14 cellular contexts compared by ENCODE assay signal in the genomic region with DNA sequence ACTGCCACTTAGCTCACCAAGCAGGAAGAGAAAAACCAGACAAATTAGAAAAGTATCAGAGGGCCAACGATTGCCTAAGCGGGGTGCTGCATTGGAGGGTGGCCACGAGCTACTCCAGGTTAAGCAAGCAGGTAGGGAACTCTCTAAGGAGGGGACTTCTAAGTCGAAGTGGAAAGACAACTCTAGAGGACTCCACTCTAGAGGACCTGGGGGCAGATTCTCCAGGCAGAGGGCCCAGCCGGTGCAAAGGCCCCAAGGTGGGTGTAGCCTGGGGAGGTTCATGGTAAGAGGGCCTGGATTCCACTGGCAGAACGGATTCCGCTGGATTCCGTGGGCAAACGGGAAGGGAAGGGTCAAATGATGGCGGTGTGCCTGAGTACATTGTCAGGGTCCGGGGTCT. TPM values are rescaled to one million over a fixed set of nuclear protein-coding genes. Genes with fewer than 3 reads are reported as not detected.
DNase-seq lines count a peak whose midpoint lies in the region; ATAC-seq and TF ChIP-seq lines count a peak whose summit lies in the region.
"Had no signal": no experiment of that assay in that cellular context is flagged by ENCODE, and none has a peak within 500 bp of the region (broad histone marks: within the 10 kb centered on the region; RNA-seq: fewer than 3 reads in every experiment).

No MANE protein-coding gene starts in this region.

- peak overlapping the region; percentile 21; the same call in 1 of the 2 replicates for H3K4me3 ChIP-seq in ACC112 (ENCODE audit: low read depth, low read length)
- no peak overlapping the region for H3K4me3 ChIP-seq in RWPE2 (ENCODE audit: severe bottlenecking)
- no peak overlapping the region for H3K4me3 ChIP-seq in left ventricle myocardium inferior
- H3K4me3 ChIP-seq: lower lobe of right lung had no signal

- ATAC-seq in RWPE2 (ENCODE audit: low read depth) (no peak), GM18519 (IDR thresholded peaks at IDR 0.05; ENCODE audit: low FRiP score, unreplicated experiment) (no peak), HG03460 (IDR thresholded peaks at IDR 0.05; ENCODE audit: unreplicated experiment) (no peak)
- ATAC-seq: lower lobe of right lung had no signal

- intact Hi-C loops in left ventricle myocardium inferior (cut with micrococcal nuclease) (no loop called here), posterior vena cava (cut with DNase I) (no loop called here)

- no peak for DNase-seq in RWPE2 (ENCODE audit: low spot score)
- no peak for DNase-seq in left ventricle myocardium inferior
- peak; percentile 62 for DNase-seq in posterior vena cava (ENCODE audit: low spot score)
- no peak for DNase-seq in activated naive CD4-positive, alpha-beta T cell treated with anti-CD3 and anti-CD28 coated beads, Interleukin-2, amount 50 U/mL, for 16 hours
- no peak for DNase-seq in RKO (ENCODE audit: low spot score)
- DNase-seq: activated CD4-positive, alpha-beta T cell treated with anti-CD3 and anti-CD28 coated beads, Interleukin-2, amount 50 U/mL, for 4 hours; activated gamma-delta T cell treated with Interleukin-2 at 50 U/mL for 16 hours; GDM1; KBM-7; lower lobe of right lung; NCI-H1436 had no signal

- H3K27me3 ChIP-seq in ACC112 (ENCODE audit: insufficient read depth, low read length) (no peaks in the 10 kb centered on the region), RWPE2 (ENCODE audit: insufficient read depth, poor library complexity, severe bottlenecking) (no peaks in the 10 kb centered on the region), left ventricle myocardium inferior (ENCODE audit: low read depth) (no peaks in the 10 kb centered on the region)

- H3K79me2 ChIP-seq in ACC112 (ENCODE audit: control insufficient read depth, insufficient read depth, low read length, unreplicated experiment), result peaks cover 8% of the 10 kb centered on the region

- peak overlapping the region; percentile 96 for H3K27ac ChIP-seq in ACC112 (ENCODE audit: low read depth, low read length)
- H3K27ac ChIP-seq in RWPE2 (ENCODE audit: poor library complexity, severe bottlenecking), result peak overlapping the region; percentile 44
- peak overlapping the region; percentile 66 for H3K27ac ChIP-seq in left ventricle myocardium inferior (replicated peaks)
- H3K27ac ChIP-seq: lower lobe of right lung had no signal

- H2AFZ ChIP-seq in ACC112 (ENCODE audit: low read length, unreplicated experiment), result no peak overlapping the region

- H3K9me3 ChIP-seq in RWPE2 (ENCODE audit: severe bottlenecking), result no peaks in the 10 kb centered on the region
- H3K9me3 ChIP-seq in left ventricle myocardium inferior (replicated peaks), result no peaks in the 10 kb centered on the region
- H3K9me3 ChIP-seq: lower lobe of right lung had no signal

- H3K36me3 ChIP-seq in ACC112 (ENCODE audit: insufficient read depth, low read length) (0 out of 2 replicates have a peak, but pooled peaks cover 6% of the 10 kb centered on the region), RWPE2 (ENCODE audit: low read depth) (no peaks in the 10 kb centered on the region), left ventricle myocardium inferior (no peaks in the 10 kb centered on the region)
- H3K36me3 ChIP-seq: lower lobe of right lung had no signal

- TF ChIP-seq CTCF in RWPE2 (IDR thresholded peaks at IDR 0.05; ENCODE audit: poor library complexity, severe bottlenecking) (no peak), left ventricle myocardium inferior (IDR thresholded peaks at IDR 0.05; ENCODE audit: borderline replicate concordance) (no peak)

- peaks cover 54% of the 10 kb centered on the region for H3K4me1 ChIP-seq in ACC112 (ENCODE audit: control insufficient read depth, insufficient read depth, low read length, unreplicated experiment)
- no peaks in the 10 kb centered on the region for H3K4me1 ChIP-seq in RWPE2 (ENCODE audit: insufficient read depth, poor library complexity, severe bottlenecking)
- peaks cover 8% of the 10 kb centered on the region for H3K4me1 ChIP-seq in left ventricle myocardium inferior

RNA-seq across cellular contexts. Expression of gene FBLN7, which starts 12.7 kb away (rescaled TPM):
- total RNA-seq in left ventricle myocardium inferior, result 0.60 TPM
- 10 to 100 TPM; 14.6 to 15.4 TPM for total RNA-seq in posterior vena cava

Comparison
In these comparisons a context has a peak if more than half of its experiments do, and no peak if none do; other contexts are left out.
1. H3K27ac ChIP-seq: peak in every context shown above with its lines; median percentile 96 in ACC112; 66 in left ventricle myocardium inferior; 44 in RWPE2.